31 cellular contexts compared by ENCODE assay signal in genomic region chr22:37831472-37831871, GRCh38. TPM values are rescaled to one million over a fixed set of nuclear protein-coding genes. Genes with fewer than 3 reads are reported as not detected.
"Had no signal": no experiment of that assay in that cellular context is flagged by ENCODE, and none has a peak within 500 bp of the region (broad histone marks: within the 10 kb centered on the region; RNA-seq: fewer than 3 reads in every experiment).

No MANE protein-coding gene starts in this region.

- H3K4me2 ChIP-seq: hepatocyte had no signal

- H3K4me1 ChIP-seq: colonic mucosa, esophagus squamous epithelium, left lung, lower lobe of right lung had no signal

- H3K27me3 ChIP-seq: colonic mucosa, esophagus squamous epithelium, gastrocnemius medialis, heart left ventricle, hepatocyte, left lung had no signal

- H2AFZ ChIP-seq: hepatocyte had no signal

- H3K9me3 ChIP-seq: colonic mucosa, esophagus squamous epithelium, gastrocnemius medialis, heart left ventricle, left lung, lower lobe of right lung had no signal

- H3K79me2 ChIP-seq: hepatocyte had no signal

- FAIRE-seq: endometrium, islet of Langerhans, keratinocyte had no signal

- ATAC-seq: effector memory CD8-positive, alpha-beta T cell; esophagus mucosa; gastrocnemius medialis; heart left ventricle; left cardiac atrium; left lung; left ventricle myocardium superior; lower lobe of right lung had no signal

- H3K27ac ChIP-seq: colonic mucosa, epithelial cell of prostate, esophagus squamous epithelium, gastrocnemius medialis, heart left ventricle, hepatocyte, left lung, lower lobe of right lung had no signal

- DNase-seq: colonic mucosa; cortex of kidney; effector CD8-positive, alpha-beta T cell; effector memory CD8-positive, alpha-beta T cell; endodermal cell; erythroblast; esophagus squamous epithelium; foreskin fibroblast; foreskin melanocyte; gastrocnemius medialis; glutamatergic neuron; heart left ventricle; hypothalamus; left cardiac atrium; left ventricle myocardium superior; lower lobe of right lung; mesendoderm; midbrain had no signal

- H3K4me3 ChIP-seq: colonic mucosa, esophagus squamous epithelium, gastrocnemius medialis, heart left ventricle, hepatocyte, left lung, lower lobe of right lung had no signal

RNA-seq across cellular contexts. Expression of gene GALR3, which starts 8.3 kb away (rescaled TPM):
- total RNA-seq: dermis microvascular lymphatic vessel endothelial cell, esophagus squamous epithelium, gastrocnemius medialis, glomerular endothelial cell, heart left ventricle, hepatocyte, kidney epithelial cell, left cardiac atrium, left lung, left ventricle myocardium superior, lower leg skin, lower lobe of right lung, lung microvascular endothelial cell, mononuclear cell had no signal
- polyA plus RNA-seq: heart left ventricle, keratinocyte had no signal
